ENCODE assay signal across 1 cellular context in the genomic region with DNA sequence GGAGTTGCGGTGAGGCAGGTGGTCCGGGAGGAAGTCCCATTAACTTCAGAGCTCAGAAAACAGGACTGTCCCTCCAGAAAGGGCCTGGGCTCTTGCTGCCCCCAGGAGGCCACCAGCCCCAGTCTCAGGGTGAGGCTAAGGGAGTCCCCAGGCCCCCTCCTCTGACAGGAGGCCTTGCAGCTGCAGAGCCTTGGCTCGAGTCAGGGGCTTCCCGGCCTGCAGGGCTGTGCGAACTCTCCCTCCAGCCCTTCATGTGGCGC.
TF ChIP-seq lines count a peak whose summit lies in the region.

No MANE protein-coding gene starts in this region.

TF ChIP-seq in HepG2, 621 proteins besides CTCF, POLR2A, EP300 and RAD21 (continued from another document):
- no peak for TF ChIP-seq ZNF556 (CRISPR knock-in tag; IDR thresholded peaks at IDR 0.05; ENCODE audit: borderline replicate concordance)
- TF ChIP-seq, protein P1, sequence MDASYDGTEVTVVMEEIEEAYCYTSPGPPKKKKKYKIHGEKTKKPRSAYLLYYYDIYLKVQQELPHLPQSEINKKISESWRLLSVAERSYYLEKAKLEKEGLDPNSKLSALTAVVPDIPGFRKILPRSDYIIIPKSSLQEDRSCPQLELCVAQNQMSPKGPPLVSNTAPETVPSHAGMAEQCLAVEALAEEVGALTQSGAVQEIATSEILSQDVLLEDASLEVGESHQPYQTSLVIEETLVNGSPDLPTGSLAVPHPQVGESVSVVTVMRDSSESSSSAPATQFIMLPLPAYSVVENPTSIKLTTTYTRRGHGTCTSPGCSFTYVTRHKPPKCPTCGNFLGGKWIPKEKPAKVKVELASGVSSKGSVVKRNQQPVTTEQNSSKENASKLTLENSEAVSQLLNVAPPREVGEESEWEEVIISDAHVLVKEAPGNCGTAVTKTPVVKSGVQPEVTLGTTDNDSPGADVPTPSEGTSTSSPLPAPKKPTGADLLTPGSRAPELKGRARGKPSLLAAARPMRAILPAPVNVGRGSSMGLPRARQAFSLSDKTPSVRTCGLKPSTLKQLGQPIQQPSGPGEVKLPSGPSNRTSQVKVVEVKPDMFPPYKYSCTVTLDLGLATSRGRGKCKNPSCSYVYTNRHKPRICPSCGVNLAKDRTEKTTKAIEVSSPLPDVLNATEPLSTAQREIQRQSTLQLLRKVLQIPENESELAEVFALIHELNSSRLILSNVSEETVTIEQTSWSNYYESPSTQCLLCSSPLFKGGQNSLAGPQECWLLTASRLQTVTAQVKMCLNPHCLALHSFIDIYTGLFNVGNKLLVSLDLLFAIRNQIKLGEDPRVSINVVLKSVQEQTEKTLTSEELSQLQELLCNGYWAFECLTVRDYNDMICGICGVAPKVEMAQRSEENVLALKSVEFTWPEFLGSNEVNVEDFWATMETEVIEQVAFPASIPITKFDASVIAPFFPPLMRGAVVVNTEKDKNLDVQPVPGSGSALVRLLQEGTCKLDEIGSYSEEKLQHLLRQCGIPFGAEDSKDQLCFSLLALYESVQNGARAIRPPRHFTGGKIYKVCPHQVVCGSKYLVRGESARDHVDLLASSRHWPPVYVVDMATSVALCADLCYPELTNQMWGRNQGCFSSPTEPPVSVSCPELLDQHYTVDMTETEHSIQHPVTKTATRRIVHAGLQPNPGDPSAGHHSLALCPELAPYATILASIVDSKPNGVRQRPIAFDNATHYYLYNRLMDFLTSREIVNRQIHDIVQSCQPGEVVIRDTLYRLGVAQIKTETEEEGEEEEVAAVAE (CRISPR knock-in tag; IDR thresholded peaks at IDR 0.05; ENCODE audit: borderline replicate concordance) = no peak
TF ChIP-seq in HepG2: peak in this region for 6.
